18 cellular contexts compared by ENCODE assay signal in the genomic region with DNA sequence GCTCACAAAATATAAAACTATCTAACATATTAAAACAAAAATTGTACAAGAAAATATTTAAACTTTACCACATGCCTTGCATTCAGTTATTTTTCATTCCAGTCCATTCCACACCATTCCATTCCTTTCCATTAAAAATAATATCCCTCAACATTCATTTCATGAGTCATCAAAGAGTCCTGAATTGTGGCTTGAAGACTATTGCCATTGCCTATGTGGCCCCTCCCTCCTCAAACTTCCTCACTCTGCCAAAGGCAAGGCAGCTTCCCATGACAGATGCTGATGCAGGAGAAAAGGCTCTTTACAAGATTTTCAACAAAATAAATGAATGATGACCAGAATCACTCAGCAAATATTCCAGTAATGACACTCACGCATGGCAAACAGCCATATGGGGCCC. TPM values are rescaled to one million over a fixed set of nuclear protein-coding genes. Genes with fewer than 3 reads are reported as not detected.
DNase-seq lines count a peak whose midpoint lies in the region; ATAC-seq and TF ChIP-seq lines count a peak whose summit lies in the region.
"Had no signal": no experiment of that assay in that cellular context is flagged by ENCODE, and none has a peak within 500 bp of the region (broad histone marks: within the 10 kb centered on the region; RNA-seq: fewer than 3 reads in every experiment).

No MANE protein-coding gene starts in this region.

- H3K27me3 Mint-ChIP-seq in effector memory CD8-positive, alpha-beta T cell: peaks cover 69 to 73% of the 10 kb centered on the region in 2 donors

- ATAC-seq in effector memory CD8-positive, alpha-beta T cell (replicated peaks): no peak
- ATAC-seq in HG02759 (IDR thresholded peaks at IDR 0.05; ENCODE audit: unreplicated experiment): no peak
- ATAC-seq: activated CD8-positive, alpha-beta T cell treated with anti-CD3 and anti-CD28 coated beads, Interleukin-2, amount 10 ng/mL, durations not matched to agents 7 days and 5 days; activated naive CD8-positive, alpha-beta T cell treated with anti-CD3 and anti-CD28 coated beads, Interleukin-2, amount 50 U/mL, for 24 hours; stimulated activated naive CD8-positive, alpha-beta T cell treated with anti-CD3 and anti-CD28 coated beads, Interleukin-15, Interleukin-2, amounts not matched to agents 100 U/mL and 50 U/mL, for 24 hours had no signal

- peaks cover 4% of the 10 kb centered on the region for H3K36me3 Mint-ChIP-seq in effector memory CD8-positive, alpha-beta T cell (ENCODE audit: insufficient read depth)
- H3K36me3 Mint-ChIP-seq: immature natural killer cell had no signal

- H3K4me3 Mint-ChIP-seq in effector memory CD8-positive, alpha-beta T cell: no peak overlapping the region
- H3K4me3 Mint-ChIP-seq: activated CD8-positive, alpha-beta T cell treated with anti-CD3 and anti-CD28 coated beads, Interleukin-2, amount 10 ng/mL, durations not matched to agents 7 days and 5 days; activated naive CD8-positive, alpha-beta T cell treated with anti-CD3 and anti-CD28 coated beads, Interleukin-2, amount 50 U/mL, for 24 hours; immature natural killer cell; nephron progenitor cell had no signal

- peak; percentile 71 for DNase-seq in A172 (ENCODE audit: low spot score)
- peak; percentile 32 for DNase-seq in H4 (ENCODE audit: low spot score)
- peak; percentile 26 to 28 for DNase-seq in SJCRH30
- DNase-seq in fibroblast of the aortic adventitia (ENCODE audit: low read depth): peak; percentile 54
- no peak for DNase-seq in OCI-M1 (lab: John Stamatoyannopoulos, UW)
- no peak for DNase-seq in GF-D8 (lab: John Stamatoyannopoulos, UW)
- DNase-seq in effector memory CD8-positive, alpha-beta T cell: no peak
- DNase-seq: activated CD8-positive, alpha-beta T cell treated with anti-CD3 and anti-CD28 coated beads, Interleukin-2, amount 10 ng/mL, durations not matched to agents 7 days and 5 days; activated naive CD8-positive, alpha-beta T cell treated with anti-CD3 and anti-CD28 coated beads, Interleukin-2, amount 50 U/mL, for 24 hours; GDM1; immature natural killer cell; nephron progenitor cell; stimulated activated naive CD8-positive, alpha-beta T cell treated with anti-CD3 and anti-CD28 coated beads, Interleukin-15, Interleukin-2, amounts not matched to agents 100 U/mL and 50 U/mL, for 24 hours had no signal

- H3K36me3 ChIP-seq in SJCRH30: no peaks in the 10 kb centered on the region

- TF ChIP-seq CTCF in fibroblast of the aortic adventitia (IDR thresholded peaks at IDR 0.05; ENCODE audit: insufficient read depth, low read length): no peak

- no peak overlapping the region for H3K27ac Mint-ChIP-seq in effector memory CD8-positive, alpha-beta T cell
- H3K27ac Mint-ChIP-seq: activated CD8-positive, alpha-beta T cell treated with anti-CD3 and anti-CD28 coated beads, Interleukin-2, amount 10 ng/mL, durations not matched to agents 7 days and 5 days; immature natural killer cell; nephron progenitor cell had no signal

- peaks cover 64% of the 10 kb centered on the region for H3K4me1 ChIP-seq in SJCRH30

- H3K4me1 Mint-ChIP-seq in effector memory CD8-positive, alpha-beta T cell (ENCODE audit: low read depth in 2 of 2): no peaks in the 10 kb centered on the region
- H3K4me1 Mint-ChIP-seq: activated naive CD8-positive, alpha-beta T cell treated with anti-CD3 and anti-CD28 coated beads, Interleukin-2, amount 50 U/mL, for 24 hours; immature natural killer cell; nephron progenitor cell had no signal

- H3K4me3 ChIP-seq in SJCRH30: no peak overlapping the region
- no peak overlapping the region for H3K4me3 ChIP-seq in fibroblast of the aortic adventitia (ENCODE audit: low read depth, low read length)

- no peaks in the 10 kb centered on the region for H3K27me3 ChIP-seq in SJCRH30

- H3K9me3 ChIP-seq in SJCRH30 (replicated peaks): no peaks in the 10 kb centered on the region

- no peaks in the 10 kb centered on the region for H3K9me3 Mint-ChIP-seq in effector memory CD8-positive, alpha-beta T cell
- H3K9me3 Mint-ChIP-seq: activated naive CD8-positive, alpha-beta T cell treated with anti-CD3 and anti-CD28 coated beads, Interleukin-2, amount 50 U/mL, for 24 hours; nephron progenitor cell had no signal

- no peak overlapping the region; the same call in 1 of the 2 replicates for H3K27ac ChIP-seq in SJCRH30
- H3K27ac ChIP-seq: VCaP had no signal

RNA-seq across cellular contexts. Expression of gene IL20RA, which starts 31.7 kb away (rescaled TPM):
- not detected in 2 replicates for total RNA-seq in A172 (2014; rRNA removed; shearing (Covaris generic))
- total RNA-seq in H4 (2014; rRNA removed; shearing (Covaris generic)): 0.14 TPM in 1 of 2 replicates, not detected in the other
- total RNA-seq in SJCRH30 (2014; rRNA removed; shearing (Covaris generic)): 0.13 and 0.22 TPM in 2 replicates
- 0.18 and 0.90 TPM in 2 replicates for total RNA-seq in fibroblast of the aortic adventitia (ENCODE audit: low replicate concordance)
- total RNA-seq: A673; activated CD8-positive, alpha-beta T cell treated with anti-CD3 and anti-CD28 coated beads, Interleukin-2, amount 10 ng/mL, durations not matched to agents 7 days and 5 days; IMR-90; T-helper 1 cell treated with Interleukin-12 subunit alpha and Interleukin-12 subunit beta and Interleukin-4 antibody, amounts not matched to agents 30 ng/mL and 1 ng/mL, for 36 hours had no signal

Comparison
In these comparisons a context has a peak if more than half of its experiments do, and no peak if none do; other contexts are left out.
1. DNase-seq: peak in A172 (single experiment), H4 (single experiment), SJCRH30 (2 of 2) and fibroblast of the aortic adventitia (single experiment); none in OCI-M1 (single experiment), GF-D8 (single experiment) and effector memory CD8-positive, alpha-beta T cell (0 of 3).